ENCODE assay signal across 34 cellular contexts in genomic region chr1:37166005-37166404, GRCh38.
"Had no signal": no experiment of that assay in that cellular context is flagged by ENCODE, and none has a peak within 500 bp of the region (broad histone marks: within the 10 kb centered on the region; RNA-seq: fewer than 3 reads in every experiment).

No MANE protein-coding gene starts in this region.

- DNase-seq: Karpas-422, Kasumi-1, MG63, MM.1S, MV-4-11, NCI-H1048, NCI-H1092, NCI-H1092 treated with DMSO at 0.1 percent for 48 hours, NCI-H1105, NCI-H1105 treated with DMSO at 0.1 percent for 48 hours, NCI-H1417, NCI-H1417 treated with DMSO at 0.1 percent for 48 hours, NCI-H1436, NCI-H1436 treated with DMSO at 0.1 percent for 48 hours, NCI-H146, NCI-H1694, NCI-H1694 treated with DMSO at 0.1 percent for 48 hours, NCI-H187, NCI-H187 treated with DMSO at 0.1 percent for 48 hours, NCI-H1930, NCI-H2029, NCI-H2029 treated with DMSO at 0.1 percent for 48 hours, NCI-H2081, NCI-H2081 treated with DMSO at 0.1 percent for 48 hours, NCI-H2107, NCI-H2171, NCI-H2171 treated with DMSO at 0.1 percent for 48 hours, NCI-H226, NCI-H345, NCI-H446, NCI-H446 treated with DMSO at 0.1 percent for 48 hours, NCI-H510A, NCI-H510A treated with DMSO at 0.1 percent for 48 hours, NCI-H524 had no signal

- H3K4me3 ChIP-seq: MG63 had no signal

- H3K36me3 ChIP-seq: MG63 had no signal
